ENCODE assay signal across 10 cellular contexts in the genomic region with DNA sequence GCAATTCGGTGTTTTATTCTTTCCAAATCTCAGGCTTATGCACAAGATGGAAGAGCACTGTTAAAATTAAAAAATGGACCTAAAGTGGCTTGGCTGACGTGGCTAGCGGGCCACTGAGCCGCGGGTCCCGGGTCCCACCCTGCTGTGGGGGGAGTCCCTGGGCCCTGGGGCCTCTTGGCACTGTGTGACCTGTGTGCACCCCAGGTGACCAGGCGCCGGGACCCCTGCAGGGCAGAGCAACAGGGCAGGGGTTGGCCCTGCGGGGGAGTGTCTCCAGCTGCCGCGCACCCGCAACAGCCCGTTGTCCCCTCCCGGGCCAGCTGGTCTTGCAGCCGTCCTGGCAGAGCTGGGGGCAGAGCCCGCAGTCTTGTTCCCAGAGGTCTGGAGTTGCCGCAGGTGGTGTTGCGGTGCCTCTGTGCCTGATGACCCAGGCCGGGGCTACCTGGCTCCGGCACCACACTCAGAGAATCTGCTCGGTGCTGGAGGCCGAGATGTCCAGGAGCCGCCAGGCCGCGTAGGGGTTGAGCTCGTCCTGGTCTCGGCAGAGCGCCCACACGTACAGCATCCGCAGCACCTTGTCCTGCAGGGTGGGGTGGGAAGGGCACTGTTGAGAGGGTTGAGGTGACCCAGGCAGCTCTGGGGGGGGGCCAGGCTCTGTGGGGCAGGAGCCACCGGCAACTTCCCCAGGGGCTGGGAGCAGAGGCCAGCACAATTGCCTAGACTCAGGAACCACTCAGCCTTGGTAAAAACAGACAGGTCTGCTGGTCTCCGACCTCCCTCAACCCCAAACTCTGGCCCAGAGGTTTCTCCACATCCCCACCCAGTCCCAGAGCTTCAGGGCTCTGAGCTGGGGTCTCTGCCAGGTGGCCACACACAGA. TPM values are rescaled to one million over a fixed set of nuclear protein-coding genes. Genes with fewer than 3 reads are reported as not detected.
DNase-seq lines count a peak whose midpoint lies in the region; ATAC-seq, FAIRE-seq and TF ChIP-seq lines count a peak whose summit lies in the region.
"Had no signal": no experiment of that assay in that cellular context is flagged by ENCODE, and none has a peak within 500 bp of the region (broad histone marks: within the 10 kb centered on the region; RNA-seq: fewer than 3 reads in every experiment).

No MANE protein-coding gene starts in this region.

- H3K36me3 ChIP-seq in osteoblast (ENCODE audit: insufficient read depth, low read length), result peaks cover 22% of the 10 kb centered on the region

- peaks cover 4% of the 10 kb centered on the region for H3K4me1 Mint-ChIP-seq in endothelial cell (ENCODE audit: unreplicated experiment)

- peak overlapping the region; percentile 86 for H3K4me3 Mint-ChIP-seq in endothelial cell (ENCODE audit: unreplicated experiment)

- H3K27me3 ChIP-seq in osteoblast (ENCODE audit: insufficient read depth, low read length), result no peaks in the 10 kb centered on the region

- H3K79me2 ChIP-seq in osteoblast (ENCODE audit: insufficient read depth, low read length), result peaks cover 12% of the 10 kb centered on the region

- H3K36me3 Mint-ChIP-seq in endothelial cell (ENCODE audit: low read depth, unreplicated experiment), result peaks cover 11% of the 10 kb centered on the region

- DNase-seq in D341Med (ENCODE audit: low spot score), result peak; percentile 23
- DNase-seq in NCI-H69 (lab: John Stamatoyannopoulos, UW), result peak; percentile 37
- no peak for DNase-seq in endothelial cell (ENCODE audit: low spot score)
- DNase-seq in osteoblast (ENCODE audit: insufficient read length, low spot score, missing footprints), result peak; percentile 66
- no peak for DNase-seq in GM12891 (ENCODE audit: insufficient read length, low spot score)
- no peak for DNase-seq in HK-2 (ENCODE audit: unreplicated experiment)
- DNase-seq in occipital lobe (lab: John Stamatoyannopoulos, UW), result no peak
- DNase-seq: SIG-M5 had no signal

- no peak for TF ChIP-seq CTCF in endothelial cell (IDR thresholded peaks at IDR 0.05; ENCODE audit: unreplicated experiment)
- TF ChIP-seq CTCF in osteoblast (IDR thresholded peaks at IDR 0.05; ENCODE audit: extremely low read depth, low read depth, low read length), result no peak

- H3K4me1 ChIP-seq in osteoblast (ENCODE audit: insufficient read depth, low read length), result peaks cover 25% of the 10 kb centered on the region

- H2AFZ ChIP-seq in osteoblast (ENCODE audit: low read length), result no peak overlapping the region

- no peaks in the 10 kb centered on the region for H3K9me3 ChIP-seq in osteoblast (ENCODE audit: low read depth, low read length)

- H3K9me3 Mint-ChIP-seq in endothelial cell (ENCODE audit: unreplicated experiment), result no peaks in the 10 kb centered on the region

- no peak for ATAC-seq in HG03097 (IDR thresholded peaks at IDR 0.05; ENCODE audit: low FRiP score, unreplicated experiment)

- H3K27me3 Mint-ChIP-seq in endothelial cell (ENCODE audit: unreplicated experiment), result peaks cover 19% of the 10 kb centered on the region

- no peak overlapping the region for H3K27ac ChIP-seq in osteoblast (ENCODE audit: low read depth, low read length)

- no peak for TF ChIP-seq POLR2A in GM12891 (IDR thresholded peaks at IDR 0.05; ENCODE audit: low read depth, low read length)

- H3K4me3 ChIP-seq in osteoblast (ENCODE audit: insufficient read depth, low read length), result no peak overlapping the region

- H4K20me1 ChIP-seq in osteoblast (ENCODE audit: insufficient read depth, low read length), result peaks cover 4% of the 10 kb centered on the region

- peak overlapping the region; percentile 64 for H3K27ac Mint-ChIP-seq in endothelial cell (ENCODE audit: unreplicated experiment)

- FAIRE-seq in GM12891 (lab: Jason Lieb, UNC), result no peak
- FAIRE-seq: H54 had no signal

- H3K4me2 ChIP-seq in osteoblast (ENCODE audit: insufficient read depth, low read length), result peak overlapping the region; percentile 83

TF ChIP-seq in GM12891, 5 proteins besides CTCF, POLR2A, EP300 and RAD21:
- TF ChIP-seq POU2F2 (IDR thresholded peaks at IDR 0.05; ENCODE audit: low read depth, low read length), result no peak

RNA-seq across cellular contexts. Expression of gene CTXN1, which starts 1.0 kb away (rescaled TPM):
- 18.3 TPM for total RNA-seq in endothelial cell (ENCODE audit: unreplicated experiment)
- total RNA-seq in osteoblast, result 1.5 and 2.5 TPM in 2 replicates
- 0.56 TPM for polyA plus RNA-seq in GM12891 (2012; ENCODE audit: low read depth, missing spikeins)
- 15.4 TPM for total RNA-seq in occipital lobe

RNA-seq across cellular contexts. Expression of gene SNAPC2, which starts 6.8 kb away (rescaled TPM):
- total RNA-seq in endothelial cell (ENCODE audit: unreplicated experiment), result 13.5 TPM
- total RNA-seq in osteoblast, result 16.8 and 18.5 TPM in 2 replicates
- polyA plus RNA-seq in GM12891 (2012; ENCODE audit: low read depth, missing spikeins), result 11.2 TPM
- 6.2 TPM for total RNA-seq in occipital lobe

RNA-seq across cellular contexts. Expression of gene TGFBR3L, which starts 12.3 kb away (rescaled TPM):
- not detected for total RNA-seq in endothelial cell (ENCODE audit: unreplicated experiment)
- total RNA-seq in osteoblast, result under 0.01 TPM in 1 of 2 replicates, not detected in the other
- polyA plus RNA-seq in GM12891 (2012; ENCODE audit: low read depth, missing spikeins), result 0.36 TPM
- total RNA-seq in occipital lobe, result not detected

RNA-seq across cellular contexts. Expression of gene TIMM44, which starts 16.5 kb away (rescaled TPM):
- 46.5 TPM for total RNA-seq in endothelial cell (ENCODE audit: unreplicated experiment)
- total RNA-seq in osteoblast, result 52.5 and 55.4 TPM in 2 replicates
- polyA plus RNA-seq in GM12891 (2012; ENCODE audit: low read depth, missing spikeins), result 40.8 TPM
- total RNA-seq in occipital lobe, result 20.9 TPM

RNA-seq across cellular contexts. Expression of gene MAP2K7, which starts 23.3 kb away (rescaled TPM):
- 31.1 TPM for total RNA-seq in endothelial cell (ENCODE audit: unreplicated experiment)
- total RNA-seq in osteoblast, result 12.4 and 14.8 TPM in 2 replicates
- 18.3 TPM for polyA plus RNA-seq in GM12891 (2012; ENCODE audit: low read depth, missing spikeins)
- total RNA-seq in occipital lobe, result 6.7 TPM

Comparison
In these comparisons a context has a peak if more than half of its experiments do, and no peak if none do; other contexts are left out.
1. DNase-seq: peak in D341Med (single experiment), NCI-H69 (single experiment) and osteoblast (single experiment); none in endothelial cell (single experiment), GM12891 (single experiment), HK-2 (single experiment) and occipital lobe (single experiment).